ENCODE assay signal across 8 cellular contexts in genomic region chr4:145732416-145732815, GRCh38. TPM values are rescaled to one million over a fixed set of nuclear protein-coding genes. Genes with fewer than 3 reads are reported as not detected.
DNase-seq lines count a peak whose midpoint lies in the region; ATAC-seq, FAIRE-seq and TF ChIP-seq lines count a peak whose summit lies in the region.

No MANE protein-coding gene starts in this region.

- H3K9me3 Mint-ChIP-seq in stimulated activated naive CD8-positive, alpha-beta T cell treated with anti-CD3 and anti-CD28 coated beads, Interleukin-15, Interleukin-2, amounts not matched to agents 100 ng/mL and 50 ng/mL, for 24 hours = no peaks in the 10 kb centered on the region

- peak overlapping the region; percentile 34 to 61 (median 36) for H3K4me3 ChIP-seq in mammary epithelial cell (replicated peaks in 1 of 3; ENCODE audit: insufficient read depth in 1 of 3, low read depth in 2 of 3, low read length in 3 of 3)
- peak overlapping the region; percentile 29 for H3K4me3 ChIP-seq in mucosa of descending colon

- no peak for ATAC-seq in stimulated activated naive CD8-positive, alpha-beta T cell treated with anti-CD3 and anti-CD28 coated beads, Interleukin-15, Interleukin-2, amounts not matched to agents 100 U/mL and 50 U/mL, for 24 hours
- ATAC-seq in mucosa of descending colon (no peak), HG02970 (IDR thresholded peaks at IDR 0.05; ENCODE audit: low FRiP score, unreplicated experiment) (no peak)

- peak overlapping the region; percentile 62 for H2AFZ ChIP-seq in mammary epithelial cell (ENCODE audit: low read depth, low read length)

- no peaks in the 10 kb centered on the region for H4K20me1 ChIP-seq in mammary epithelial cell (ENCODE audit: insufficient read depth, low read length)

- TF ChIP-seq CTCF in mammary epithelial cell (conservative IDR thresholded peaks at IDR 0.05 in 1 of 2, IDR thresholded peaks at IDR 0.05 in 1 of 2; ENCODE audit: extremely low read depth in 1 of 2, insufficient read depth in 1 of 2, low read depth in 1 of 2, low read length in 2 of 2) (no peak), mucosa of descending colon (IDR thresholded peaks at IDR 0.05) (no peak), D721Med (IDR thresholded peaks at IDR 0.05; ENCODE audit: insufficient read depth, missing control alignments) (no peak)

- intact Hi-C loops in mammary epithelial cell (cut with micrococcal nuclease) = loop anchor here (2.0 to 5.0 kb wide), 2 partner anchors 22 to 150 kb away; no protein-coding TSS in a partner anchor
- intact Hi-C loops in mucosa of descending colon (cut with DNase I, micrococcal nuclease) = no loop called here

- no peak for FAIRE-seq in D721Med (lab: Jason Lieb, UNC)

- no peaks in the 10 kb centered on the region for H3K36me3 Mint-ChIP-seq in stimulated activated naive CD8-positive, alpha-beta T cell treated with anti-CD3 and anti-CD28 coated beads, Interleukin-15, Interleukin-2, amounts not matched to agents 100 ng/mL and 50 ng/mL, for 24 hours (ENCODE audit: low read depth)

- no peak overlapping the region for H3K27ac Mint-ChIP-seq in stimulated activated naive CD8-positive, alpha-beta T cell treated with anti-CD3 and anti-CD28 coated beads, Interleukin-15, Interleukin-2, amounts not matched to agents 100 ng/mL and 50 ng/mL, for 24 hours

- in situ Hi-C loops in mammary epithelial cell (cut with MboI; ENCODE audit: low sequenced_read_pairs in 2 of 2) = no loop called here

- H3K4me1 Mint-ChIP-seq in stimulated activated naive CD8-positive, alpha-beta T cell treated with anti-CD3 and anti-CD28 coated beads, Interleukin-15, Interleukin-2, amounts not matched to agents 100 ng/mL and 50 ng/mL, for 24 hours (ENCODE audit: low read depth) = peaks cover 25% of the 10 kb centered on the region

- DNase-seq in stimulated activated naive CD8-positive, alpha-beta T cell treated with anti-CD3 and anti-CD28 coated beads, Interleukin-15, Interleukin-2, amounts not matched to agents 100 U/mL and 50 U/mL, for 24 hours = no peak
- DNase-seq in mammary epithelial cell (no peak), mucosa of descending colon (peak in 2 of 3 donors; percentile 25 to 28), D721Med (ENCODE audit: insufficient read length, low spot score) (no peak), AML-193 (lab: John Stamatoyannopoulos, UW) (no peak)
- DNase-seq in activated CD8-positive, alpha-beta memory T cell treated with anti-CD3 and anti-CD28 coated beads, Interleukin-2, amount 50 U/mL, for 4 hours = no peak

- no peaks in the 10 kb centered on the region for H3K79me2 ChIP-seq in mammary epithelial cell (ENCODE audit: insufficient read depth, low read length)

- dilution Hi-C loops in mammary epithelial cell (cut with HindIII; ENCODE audit: low sequenced_read_pairs) = no loop called here

- WGBS in mammary epithelial cell (ENCODE audit: low coverage, missing lambda C conversion rate) = 60% methylated on average over 5 of the region's 10 CpGs

- peak overlapping the region; percentile 99 for H3K27ac ChIP-seq in mammary epithelial cell (ENCODE audit: insufficient read depth, low read depth, low read length)

- H3K4me3 Mint-ChIP-seq in stimulated activated naive CD8-positive, alpha-beta T cell treated with anti-CD3 and anti-CD28 coated beads, Interleukin-15, Interleukin-2, amounts not matched to agents 100 ng/mL and 50 ng/mL, for 24 hours = peak overlapping the region; percentile 71

- CTCF ChIA-PET in mammary epithelial cell (lab: Charles Lee; ENCODE audit: low non-redundant PET) = no interaction called here

- peaks cover 35% of the 10 kb centered on the region for H3K4me1 ChIP-seq in mammary epithelial cell (ENCODE audit: insufficient read depth, low read length)
- peaks cover 29% of the 10 kb centered on the region for H3K4me1 ChIP-seq in mucosa of descending colon (ENCODE audit: low read depth)

- H3K27me3 ChIP-seq in mammary epithelial cell (ENCODE audit: insufficient read depth, low read length) = no peaks in the 10 kb centered on the region

- H3K36me3 ChIP-seq in mammary epithelial cell (ENCODE audit: insufficient read depth, low read length) = no peaks in the 10 kb centered on the region
- no peaks in the 10 kb centered on the region for H3K36me3 ChIP-seq in mucosa of descending colon (ENCODE audit: low read depth)

- H3K27me3 Mint-ChIP-seq in stimulated activated naive CD8-positive, alpha-beta T cell treated with anti-CD3 and anti-CD28 coated beads, Interleukin-15, Interleukin-2, amounts not matched to agents 100 ng/mL and 50 ng/mL, for 24 hours = peaks cover 9% of the 10 kb centered on the region

- H3K9ac ChIP-seq in mammary epithelial cell (ENCODE audit: insufficient read depth, low read length) = peak overlapping the region; percentile 77

- H3K4me2 ChIP-seq in mammary epithelial cell (ENCODE audit: insufficient read depth, low read depth, low read length) = peak overlapping the region; percentile 88

- H3K9me3 ChIP-seq in mammary epithelial cell (replicated peaks; ENCODE audit: insufficient read depth, low read length) (no peaks in the 10 kb centered on the region), mucosa of descending colon (no peaks in the 10 kb centered on the region)

- no TSS peak for BruUV-seq in mammary epithelial cell (replicated peaks; lab: Mats Ljungman, UMichigan)

RNA-seq across cellular contexts. Expression of gene C4orf51, which starts 52.5 kb away (rescaled TPM):
- total RNA-seq in mammary epithelial cell (not detected), mucosa of descending colon (not detected)
- polyA plus RNA-seq in mammary epithelial cell = not detected
- polyA minus RNA-seq in mammary epithelial cell = not detected

Comparison
In these comparisons a context has a peak if more than half of its experiments do, and no peak if none do; other contexts are left out.
1. DNase-seq: peak in mucosa of descending colon (2 of 3); none in stimulated activated naive CD8-positive, alpha-beta T cell treated with anti-CD3 and anti-CD28 coated beads, Interleukin-15, Interleukin-2, amounts not matched to agents 100 U/mL and 50 U/mL, for 24 hours (single experiment), mammary epithelial cell (single experiment), D721Med (single experiment), activated CD8-positive, alpha-beta memory T cell treated with anti-CD3 and anti-CD28 coated beads, Interleukin-2, amount 50 U/mL, for 4 hours (single experiment) and AML-193 (0 of 2).